ENCODE assay signal across 2 cellular contexts in genomic region chr13:77009011-77009410, GRCh38.
TF ChIP-seq lines count a peak whose summit lies in the region.

No MANE protein-coding gene starts in this region.

TF ChIP-seq in GM12878, 131 proteins besides CTCF, POLR2A, EP300 and RAD21 (continued from another document):
- TF ChIP-seq ZSCAN29 (IDR thresholded peaks at IDR 0.05) (no peak), E2F8 (IDR thresholded peaks at IDR 0.05; ENCODE audit: low read depth, partially characterized antibody) (no peak), TCF3 (IDR thresholded peaks at IDR 0.05; ENCODE audit: borderline replicate concordance, insufficient read depth, low read depth, low read length) (no peak), BCL11A (IDR thresholded peaks at IDR 0.05; ENCODE audit: low read depth, low read length) (no peak), MXI1 (IDR thresholded peaks at IDR 0.05; ENCODE audit: low read depth, low read length) (no peak), MEF2A (IDR thresholded peaks at IDR 0.05; ENCODE audit: insufficient read depth, low read depth, low read length) (0 out of 2 replicates have a peak, but pooled peaks have one; percentile 41), POLR2AphosphoS2 (IDR thresholded peaks at IDR 0.05; ENCODE audit: low read depth, low read length) (no peak), MEF2B (IDR thresholded peaks at IDR 0.05; ENCODE audit: partially characterized antibody, poor library complexity, severe bottlenecking) (no peak), SUZ12 (IDR thresholded peaks at IDR 0.05; ENCODE audit: unreplicated experiment) (no peak), NFIC (IDR thresholded peaks at IDR 0.05; ENCODE audit: low read depth, low read length) (peak; percentile 50; the same call in 1 of the 2 replicates), SMAD5 (IDR thresholded peaks at IDR 0.05; ENCODE audit: low read depth) (no peak), BHLHE40 (IDR thresholded peaks at IDR 0.05; ENCODE audit: borderline replicate concordance in 1 of 2, low read depth in 2 of 2, low read length in 1 of 2) (no peak), CHD2 (IDR thresholded peaks at IDR 0.05; ENCODE audit: borderline replicate concordance, low read depth, low read length) (no peak), PML (IDR thresholded peaks at IDR 0.05; ENCODE audit: low read length) (no peak), RB1 (IDR thresholded peaks at IDR 0.05; ENCODE audit: borderline replicate concordance) (no peak), EGR1 (IDR thresholded peaks at IDR 0.05; ENCODE audit: borderline replicate concordance in 1 of 2, low read depth in 2 of 2, low read length in 2 of 2) (no peak), NR2C2 (IDR thresholded peaks at IDR 0.05; ENCODE audit: borderline replicate concordance, control insufficient read depth, insufficient read length, low read depth) (no peak), CBFB (IDR thresholded peaks at IDR 0.05; ENCODE audit: low read depth) (no peak), ZNF207 (IDR thresholded peaks at IDR 0.05; ENCODE audit: borderline replicate concordance) (no peak), SKIL (IDR thresholded peaks at IDR 0.05; ENCODE audit: low read depth, poor library complexity, severe bottlenecking) (no peak), HCFC1 (IDR thresholded peaks at IDR 0.05; ENCODE audit: low read length) (no peak), CEBPZ (IDR thresholded peaks at IDR 0.05; ENCODE audit: low read depth, low read length) (no peak), IRF4 (IDR thresholded peaks at IDR 0.05; ENCODE audit: low read depth, low read length) (0 out of 2 replicates have a peak, but pooled peaks have one; percentile 44), IKZF2 (IDR thresholded peaks at IDR 0.05) (peak in 1 of 2 experiments; percentile 42; a peak in 1 of 4 replicates), LARP7 (IDR thresholded peaks at IDR 0.05) (no peak), IKZF1 (conservative IDR thresholded peaks at IDR 0.05) (no peak), ZNF274 (IDR thresholded peaks at IDR 0.05; ENCODE audit: insufficient read depth, insufficient read length) (no peak), JUNB (IDR thresholded peaks at IDR 0.05) (peak; percentile 78)

TF ChIP-seq in HEK293T, 16 proteins besides CTCF, POLR2A, EP300 and RAD21:
- TF ChIP-seq PKNOX1 (IDR thresholded peaks at IDR 0.05) = no peak
- TF ChIP-seq SUZ12 (IDR thresholded peaks at IDR 0.05) = no peak
- TF ChIP-seq FOXM1 (IDR thresholded peaks at IDR 0.05; ENCODE audit: borderline replicate concordance) = no peak
- no peak for TF ChIP-seq L3MBTL2 (conservative IDR thresholded peaks at IDR 0.05)
- no peak for TF ChIP-seq SP1 (IDR thresholded peaks at IDR 0.05)
- TF ChIP-seq ELF4 (IDR thresholded peaks at IDR 0.05) = no peak
- no peak for TF ChIP-seq NFRKB (IDR thresholded peaks at IDR 0.05)
- no peak for TF ChIP-seq TARDBP (IDR thresholded peaks at IDR 0.05)
- no peak for TF ChIP-seq ARNT (IDR thresholded peaks at IDR 0.05)
- no peak for TF ChIP-seq HDGF (IDR thresholded peaks at IDR 0.05; ENCODE audit: borderline replicate concordance)
- TF ChIP-seq FOXK2 (IDR thresholded peaks at IDR 0.05) = no peak
TF ChIP-seq in HEK293T: peak in this region for 0.
